8 cellular contexts compared by ENCODE assay signal in genomic region chr2:74147729-74148456, GRCh38. TPM values are rescaled to one million over a fixed set of nuclear protein-coding genes. Genes with fewer than 3 reads are reported as not detected.
DNase-seq lines count a peak whose midpoint lies in the region; ATAC-seq, FAIRE-seq and TF ChIP-seq lines count a peak whose summit lies in the region.

Gene BOLA3, minus strand, starts transcription at chr2:74147912. Its CDS starts 38 bp downstream, at chr2:74147874.

- H3K36me3 ChIP-seq in smooth muscle cell (ENCODE audit: low read depth): no peaks in the 10 kb centered on the region

- H2AFZ ChIP-seq in smooth muscle cell (ENCODE audit: low read depth): peak within 1 kb of the TSS; percentile 83

- BruUV-seq in MCF 10A (replicated peaks; lab: Mats Ljungman, UMichigan): no TSS peak

- peaks cover 31% of the 10 kb centered on the region for H3K36me3 Mint-ChIP-seq in MCF 10A (ENCODE audit: insufficient read depth, unreplicated experiment)

- TF ChIP-seq CTCF in MCF 10A (IDR thresholded peaks at IDR 0.05; ENCODE audit: unreplicated experiment) (peak; percentile 70), smooth muscle cell (IDR thresholded peaks at IDR 0.05; ENCODE audit: borderline replicate concordance, insufficient read depth, poor library complexity, severe bottlenecking) (peak; percentile 59)

- H3K27me3 Mint-ChIP-seq in MCF 10A (ENCODE audit: insufficient read depth, unreplicated experiment): no peaks in the 10 kb centered on the region

- no peak within 1 kb of the TSS for H3K4me3 Mint-ChIP-seq in MCF 10A (ENCODE audit: unreplicated experiment)

- no peaks in the 10 kb centered on the region for H3K9me3 ChIP-seq in smooth muscle cell (replicated peaks; ENCODE audit: low read depth)

- POLR2A ChIA-PET in MCF 10A (lab: Yijun Ruan, JAX): interaction anchor here (0.6 to 5.5 kb wide), 12 partner anchors 12 to 336 kb away, joined by 3 to 29 read pairs (median 4); partner anchors contain the start of genes MOB1A, MTHFD2 and STAMBP

- H4K20me1 ChIP-seq in smooth muscle cell (ENCODE audit: low read depth): no peaks in the 10 kb centered on the region

- H3K4me1 Mint-ChIP-seq in MCF 10A (ENCODE audit: insufficient read depth, unreplicated experiment): no peaks in the 10 kb centered on the region

- no peak for FAIRE-seq in GM18507 (lab: Jason Lieb, UNC)

- CTCF ChIA-PET in MCF 10A (lab: Yijun Ruan, JAX): interaction anchor here (0.5 to 8.3 kb wide), 31 partner anchors 9 to 708 kb away, joined by 3 to 137 read pairs (median 3); partner anchors contain the start of gene STAMBP

- no peaks in the 10 kb centered on the region for H3K27me3 ChIP-seq in smooth muscle cell (ENCODE audit: low read depth)

- H3K4me3 ChIP-seq in smooth muscle cell: peak within 1 kb of the TSS; percentile 85

- no peak within 1 kb of the TSS for H3K27ac Mint-ChIP-seq in MCF 10A (ENCODE audit: low read depth, unreplicated experiment)

- H3K79me2 ChIP-seq in smooth muscle cell (ENCODE audit: low read depth): peaks cover 9% of the 10 kb centered on the region

- ATAC-seq in HG02973 (IDR thresholded peaks at IDR 0.05; ENCODE audit: unreplicated experiment): peak; percentile 84

- peaks cover 16% of the 10 kb centered on the region for H3K4me1 ChIP-seq in smooth muscle cell (ENCODE audit: low read depth)

- peak; percentile 98 for DNase-seq in 8988T
- DNase-seq in GM18507 (ENCODE audit: extremely low spot score, insufficient read length, low read depth): peak; percentile 89
- peak; percentile 33 for DNase-seq in NCI-H2029 treated with DMSO at 0.1 percent for 48 hours (lab: John Stamatoyannopoulos, UW)
- DNase-seq in UCSD-AML1 (lab: John Stamatoyannopoulos, UW; ENCODE audit: unreplicated experiment): peak; percentile 90
- peak; percentile 80 for DNase-seq in MCF 10A (ENCODE audit: unreplicated experiment)
- DNase-seq in iPS-NIHi11 (ENCODE audit: low spot score): peak; percentile 100
- peak; percentile 63 for DNase-seq in smooth muscle cell (lab: John Stamatoyannopoulos, UW; ENCODE audit: unreplicated experiment)

- peak within 1 kb of the TSS; percentile 87 for H3K4me2 ChIP-seq in smooth muscle cell

- peaks cover 16% of the 10 kb centered on the region for H3F3A ChIP-seq in smooth muscle cell (ENCODE audit: low read depth)

- H3K9ac ChIP-seq in smooth muscle cell (ENCODE audit: low read depth): peak within 1 kb of the TSS; percentile 86

- 1% methylated on average over 37 of the region's 67 CpGs for WGBS in smooth muscle cell (ENCODE audit: low lambda C conversion rate)

- intact Hi-C loops in MCF 10A (cut with micrococcal nuclease): loop anchor here (2.0 kb wide), 2 partner anchors 209 to 323 kb away; no protein-coding TSS in a partner anchor

- H3K27ac ChIP-seq in smooth muscle cell (ENCODE audit: low read depth): peak within 1 kb of the TSS; percentile 74

- no peaks in the 10 kb centered on the region for H3K9me3 Mint-ChIP-seq in MCF 10A (ENCODE audit: unreplicated experiment)

RNA-seq across cellular contexts. Expression of gene BOLA3, which starts in this region (rescaled TPM):
- total RNA-seq in MCF 10A (2022): 72.5 and 83.8 TPM in 2 replicates
- total RNA-seq in smooth muscle cell: 87.5 and 99.7 TPM in 2 replicates
- 93.8 and 100 TPM in 2 replicates for polyA plus RNA-seq in smooth muscle cell

Comparison
In these comparisons a context has a peak if more than half of its experiments do, and no peak if none do; other contexts are left out.
1. Peak in every context shown above with its lines: DNase-seq, ATAC-seq, H3K4me3 ChIP-seq and H3K27ac ChIP-seq.
2. DNase-seq: peak in every context shown above with its lines; median percentile 100 in iPS-NIHi11; 98 in 8988T; 90 in UCSD-AML1; 89 in GM18507; 80 in MCF 10A; 63 in smooth muscle cell; 33 in NCI-H2029 treated with DMSO at 0.1 percent for 48 hours.